ENCODE assay signal across 1 cellular context in the genomic region with DNA sequence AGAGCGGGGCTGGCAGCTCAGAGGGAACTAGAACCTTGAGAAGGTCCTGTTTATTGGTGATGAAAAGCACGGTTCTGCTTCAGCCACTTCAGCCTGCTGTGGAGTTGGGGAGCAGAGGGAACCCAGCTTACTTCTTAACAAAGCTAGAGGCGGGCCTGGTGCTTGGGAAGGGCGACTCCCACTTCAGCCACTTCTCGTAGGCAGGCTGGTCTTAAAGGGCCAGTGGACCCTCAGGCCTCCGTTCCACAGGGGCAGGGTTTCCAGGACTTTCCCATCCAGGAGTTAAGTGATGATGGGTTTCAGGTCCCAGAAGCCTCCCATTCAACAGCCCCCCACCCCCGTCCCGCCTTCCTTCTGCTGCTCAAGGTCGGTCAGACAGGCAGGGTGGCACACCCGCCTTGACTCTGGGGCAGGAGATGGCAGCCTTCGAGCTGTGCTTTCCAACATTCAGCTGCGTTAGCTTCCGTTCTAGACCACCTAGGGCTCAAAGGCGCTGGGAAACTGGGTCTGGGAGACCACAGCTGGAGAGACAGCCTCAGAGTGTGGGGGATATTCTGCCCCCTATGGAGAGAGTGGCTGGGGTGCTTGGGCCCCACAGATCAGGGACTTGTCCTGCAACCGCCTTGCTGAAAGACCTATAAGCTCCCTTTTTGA.
TF ChIP-seq lines count a peak whose summit lies in the region.

No MANE protein-coding gene starts in this region.

TF ChIP-seq in A549, 52 proteins besides CTCF, POLR2A, EP300 and RAD21 (continued from another document):
- TF ChIP-seq RARB (CRISPR knock-in tag; IDR thresholded peaks at IDR 0.05) (no peak), NPAS2 (CRISPR knock-in tag; IDR thresholded peaks at IDR 0.05; ENCODE audit: borderline replicate concordance) (no peak), FOSL2 (IDR thresholded peaks at IDR 0.05) (no peak), FOSL2 (CRISPR knock-in tag; IDR thresholded peaks at IDR 0.05) (no peak)
- TF ChIP-seq, protein P1, sequence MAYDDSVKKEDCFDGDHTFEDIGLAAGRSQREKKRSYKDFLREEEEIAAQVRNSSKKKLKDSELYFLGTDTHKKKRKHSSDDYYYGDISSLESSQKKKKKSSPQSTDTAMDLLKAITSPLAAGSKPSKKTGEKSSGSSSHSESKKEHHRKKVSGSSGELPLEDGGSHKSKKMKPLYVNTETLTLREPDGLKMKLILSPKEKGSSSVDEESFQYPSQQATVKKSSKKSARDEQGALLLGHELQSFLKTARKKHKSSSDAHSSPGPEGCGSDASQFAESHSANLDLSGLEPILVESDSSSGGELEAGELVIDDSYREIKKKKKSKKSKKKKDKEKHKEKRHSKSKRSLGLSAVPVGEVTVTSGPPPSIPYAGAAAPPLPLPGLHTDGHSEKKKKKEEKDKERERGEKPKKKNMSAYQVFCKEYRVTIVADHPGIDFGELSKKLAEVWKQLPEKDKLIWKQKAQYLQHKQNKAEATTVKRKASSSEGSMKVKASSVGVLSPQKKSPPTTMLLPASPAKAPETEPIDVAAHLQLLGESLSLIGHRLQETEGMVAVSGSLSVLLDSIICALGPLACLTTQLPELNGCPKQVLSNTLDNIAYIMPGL (CRISPR knock-in tag; IDR thresholded peaks at IDR 0.05; ENCODE audit: borderline replicate concordance): no peak
